ENCODE assay signal across 8 cellular contexts in the genomic region with DNA sequence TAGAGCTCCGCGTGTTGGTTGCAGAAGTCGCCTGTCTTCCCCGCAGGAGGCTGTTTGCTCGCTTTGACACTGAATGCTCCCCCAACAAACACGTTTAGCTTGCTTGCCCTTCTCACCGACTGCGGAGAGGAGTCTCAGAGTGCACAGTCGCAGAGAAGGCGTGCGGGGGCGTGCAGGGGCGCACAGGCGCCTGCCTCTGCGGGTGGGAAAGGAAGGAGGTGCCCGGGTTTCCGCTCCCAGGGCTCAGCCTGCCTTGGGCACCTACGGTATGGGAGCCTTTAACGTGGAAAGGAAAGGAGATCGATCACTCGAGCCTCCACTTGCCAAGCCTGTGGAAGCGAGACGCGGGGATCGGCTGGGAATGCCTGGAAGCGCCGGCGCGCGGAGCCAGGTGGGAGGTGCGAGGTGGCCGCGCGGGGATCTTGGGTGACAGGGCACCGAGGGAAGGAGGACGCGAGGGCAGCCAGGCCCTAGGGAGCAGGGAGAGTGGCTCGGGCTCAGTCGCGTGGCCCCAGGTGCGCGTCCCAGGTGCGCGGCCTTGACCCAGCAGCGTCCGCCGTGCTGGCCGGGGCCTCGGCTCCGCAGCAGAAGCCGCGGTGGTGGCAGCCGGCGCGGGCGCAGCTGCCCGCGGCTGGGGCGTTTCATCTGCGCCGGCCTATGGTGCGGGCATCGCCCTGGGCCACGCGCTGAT. TPM values are rescaled to one million over a fixed set of nuclear protein-coding genes. Genes with fewer than 3 reads are reported as not detected.
A peak's percentile ranks its signal among the peaks of the same experiment; 100 is the strongest.
DNase-seq lines count a peak whose midpoint lies in the region; ATAC-seq and TF ChIP-seq lines count a peak whose summit lies in the region.

FAN1 (plus strand) TSS at position 419 of the 691 bp plus-strand sequence. CDS start 749 bp downstream, outside the sequence.

- TF ChIP-seq CTCF in BJ (IDR thresholded peaks at IDR 0.05; ENCODE audit: insufficient read depth, low read depth, low read length) (no peak), epithelial cell of proximal tubule (conservative IDR thresholded peaks at IDR 0.05; ENCODE audit: low read depth, low read length) (no peak)

- ATAC-seq in HG03442 (IDR thresholded peaks at IDR 0.05; ENCODE audit: unreplicated experiment), result peak; percentile 90

- no peaks in the 10 kb centered on the region for H3K27me3 ChIP-seq in BJ (ENCODE audit: control insufficient read depth, insufficient read depth, low read length)
- no peaks in the 10 kb centered on the region for H3K27me3 ChIP-seq in NT2/D1 (ENCODE audit: insufficient read depth, insufficient read length)

- H3K4me1 ChIP-seq in NT2/D1 (ENCODE audit: insufficient read depth, insufficient read length), result no peaks in the 10 kb centered on the region

- DNase-seq in BJ (ENCODE audit: low read depth), result peak; percentile 19
- peak; percentile 75 for DNase-seq in GM19238 (ENCODE audit: insufficient read length, low spot score)
- peak; percentile 66 for DNase-seq in NT2/D1 (ENCODE audit: low read depth, low spot score)
- peak; percentile 75 for DNase-seq in activated T-cell treated with anti-CD3 and anti-CD28 coated beads for 48 hours (ENCODE audit: low read depth)
- no peak for DNase-seq in epithelial cell of proximal tubule (ENCODE audit: low read depth)
- DNase-seq in mucosa of gallbladder (ENCODE audit: low spot score), result peak; percentile 90
- peak; percentile 67 for DNase-seq in stimulated activated CD8-positive, alpha-beta memory T cell treated with anti-CD3 and anti-CD28 coated beads, Interleukin-4, amount 100 ng/mL, for 24 hours (ENCODE audit: low read depth)

- CTCF ChIA-PET in BJ (lab: Yijun Ruan, JAX), result interaction anchor here (1.3 to 6.8 kb wide), 6 partner anchors 14 to 585 kb away, joined by 3 to 40 read pairs (median 6); no protein-coding TSS in a partner anchor

- H3K9ac ChIP-seq in NT2/D1 (ENCODE audit: insufficient read length, low read depth), result peak within 1 kb of the TSS; percentile 92

- POLR2A ChIA-PET in BJ (lab: Charles Lee), result no interaction called here

- H3K36me3 ChIP-seq in BJ (ENCODE audit: control insufficient read depth, insufficient read depth, low read length) (no peaks in the 10 kb centered on the region), NT2/D1 (ENCODE audit: insufficient read depth, insufficient read length, low read length) (peaks cover 25% of the 10 kb centered on the region)

- peak within 1 kb of the TSS; percentile 89 for H3K4me3 ChIP-seq in BJ (ENCODE audit: low read depth, low read length)
- H3K4me3 ChIP-seq in NT2/D1 (ENCODE audit: insufficient read length, low read depth), result peak within 1 kb of the TSS; percentile 84
- H3K4me3 ChIP-seq in epithelial cell of proximal tubule (ENCODE audit: low read depth, low read length), result peak within 1 kb of the TSS; percentile 81

- H3K9me3 ChIP-seq in NT2/D1 (ENCODE audit: insufficient read depth, low read length), result no peaks in the 10 kb centered on the region

RNA-seq across cellular contexts. Expression of gene FAN1, which starts in this region (rescaled TPM):
- 5.8 and 6.8 TPM in 2 replicates for polyA plus RNA-seq in BJ (2011; rRNA removed)
- 4.4 and 8.2 TPM in 2 replicates for polyA minus RNA-seq in BJ (2011; rRNA and poly(A)+ RNA removed)
- total RNA-seq in epithelial cell of proximal tubule, result 9.1 and 11.0 TPM in 2 replicates
- 22.2 TPM for total RNA-seq in mucosa of gallbladder
